25 cellular contexts compared by ENCODE assay signal in genomic region chr15:70859322-70859908, GRCh38. TPM values are rescaled to one million over a fixed set of nuclear protein-coding genes. Genes with fewer than 3 reads are reported as not detected.
"Had no signal": no experiment of that assay in that cellular context is flagged by ENCODE, and none has a peak within 500 bp of the region (broad histone marks: within the 10 kb centered on the region; RNA-seq: fewer than 3 reads in every experiment).

No MANE protein-coding gene starts in this region.

- H3K9me3 ChIP-seq: Peyer's patch had no signal

- H3K4me3 ChIP-seq: Peyer's patch had no signal

- DNase-seq: activated CD4-positive, alpha-beta T cell treated with anti-CD3 and anti-CD28 coated beads for 4 hours; activated CD8-positive, alpha-beta memory T cell treated with anti-CD3 and anti-CD28 coated beads, Interleukin-2, amount 50 U/mL, for 4 hours; activated CD8-positive, alpha-beta T cell treated with anti-CD3 and anti-CD28 coated beads for 36 hours; activated gamma-delta T cell treated with Interleukin-2 at 50 U/mL for 16 hours; activated naive CD4-positive, alpha-beta T cell treated with anti-CD3 and anti-CD28 coated beads, Interleukin-2, amount 50 U/mL, for 16 hours; activated naive CD8-positive, alpha-beta T cell treated with anti-CD3 and anti-CD28 coated beads, Interleukin-2, amount 10 ng/mL, durations not matched to agents 7 days and 5 days; activated T-cell treated with anti-CD3 and anti-CD28 coated beads, Interleukin-2, amount 50 U/mL, for 72 hours; KG1; NCI-H1092; NCI-H1417 treated with DMSO at 0.1 percent for 48 hours; NCI-H1694; NCI-H2029; NCI-H2107; NCI-H2171 treated with DMSO at 0.1 percent for 48 hours; NCI-H226; NCI-H526 treated with DMSO at 0.1 percent for 48 hours; NCI-H82; NK-92 treated with Interleukin-12 subunit alpha and Interleukin-12 subunit beta, amount 100 ng/mL, for 24 hours; OCI-M1; Peyer's patch; SHP77 treated with DMSO at 0.1 percent for 48 hours had no signal

- FAIRE-seq: astrocyte had no signal

- H3K27me3 ChIP-seq: Peyer's patch had no signal

- H3K36me3 ChIP-seq: Peyer's patch had no signal

- ATAC-seq: activated CD4-positive, CD25-positive, alpha-beta regulatory T cell treated with anti-CD3 and anti-CD28 coated beads, Interleukin-2, amount 50 U/mL, for 24 hours; activated CD8-positive, alpha-beta T cell treated with anti-CD3 and anti-CD28 coated beads for 36 hours; activated T-cell treated with anti-CD3 and anti-CD28 coated beads, Interleukin-2, amount 50 U/mL, for 72 hours had no signal

- H3K27ac ChIP-seq: Peyer's patch, RWPE1 had no signal

RNA-seq across cellular contexts. Expression of gene LARP6, which starts 5.5 kb away (rescaled TPM):
- total RNA-seq: activated naive CD8-positive, alpha-beta T cell treated with anti-CD3 and anti-CD28 coated beads, Interleukin-2, amount 10 ng/mL, durations not matched to agents 7 days and 5 days; activated T-helper 2 cell treated with anti-CD3 and anti-CD28 coated beads, Interferon-gamma antibody, Interleukin-2, Interleukin-4, amounts not matched to agents 10 μg/mL and 5 μg/mL and 100 μg/mL, durations not matched to agents 14 hours and 24 hours and 36 hours had no signal

RNA-seq across cellular contexts. Expression of gene THAP10, which starts 32.8 kb away (rescaled TPM):
- total RNA-seq: activated CD8-positive, alpha-beta T cell treated with anti-CD3 and anti-CD28 coated beads for 36 hours; activated naive CD8-positive, alpha-beta T cell treated with anti-CD3 and anti-CD28 coated beads, Interleukin-2, amount 10 ng/mL, durations not matched to agents 7 days and 5 days had no signal

RNA-seq across cellular contexts. Expression of gene LRRC49, which starts 33.2 kb away (rescaled TPM):
- total RNA-seq: activated CD8-positive, alpha-beta T cell treated with anti-CD3 and anti-CD28 coated beads for 36 hours; activated naive CD8-positive, alpha-beta T cell treated with anti-CD3 and anti-CD28 coated beads, Interleukin-2, amount 10 ng/mL, durations not matched to agents 7 days and 5 days; activated T-helper 2 cell treated with anti-CD3 and anti-CD28 coated beads, Interferon-gamma antibody, Interleukin-2, Interleukin-4, amounts not matched to agents 10 μg/mL and 5 μg/mL and 100 μg/mL, durations not matched to agents 14 hours and 24 hours and 36 hours had no signal
